Comparison of ENCODE assay signal across 9 cellular contexts in the genomic region with DNA sequence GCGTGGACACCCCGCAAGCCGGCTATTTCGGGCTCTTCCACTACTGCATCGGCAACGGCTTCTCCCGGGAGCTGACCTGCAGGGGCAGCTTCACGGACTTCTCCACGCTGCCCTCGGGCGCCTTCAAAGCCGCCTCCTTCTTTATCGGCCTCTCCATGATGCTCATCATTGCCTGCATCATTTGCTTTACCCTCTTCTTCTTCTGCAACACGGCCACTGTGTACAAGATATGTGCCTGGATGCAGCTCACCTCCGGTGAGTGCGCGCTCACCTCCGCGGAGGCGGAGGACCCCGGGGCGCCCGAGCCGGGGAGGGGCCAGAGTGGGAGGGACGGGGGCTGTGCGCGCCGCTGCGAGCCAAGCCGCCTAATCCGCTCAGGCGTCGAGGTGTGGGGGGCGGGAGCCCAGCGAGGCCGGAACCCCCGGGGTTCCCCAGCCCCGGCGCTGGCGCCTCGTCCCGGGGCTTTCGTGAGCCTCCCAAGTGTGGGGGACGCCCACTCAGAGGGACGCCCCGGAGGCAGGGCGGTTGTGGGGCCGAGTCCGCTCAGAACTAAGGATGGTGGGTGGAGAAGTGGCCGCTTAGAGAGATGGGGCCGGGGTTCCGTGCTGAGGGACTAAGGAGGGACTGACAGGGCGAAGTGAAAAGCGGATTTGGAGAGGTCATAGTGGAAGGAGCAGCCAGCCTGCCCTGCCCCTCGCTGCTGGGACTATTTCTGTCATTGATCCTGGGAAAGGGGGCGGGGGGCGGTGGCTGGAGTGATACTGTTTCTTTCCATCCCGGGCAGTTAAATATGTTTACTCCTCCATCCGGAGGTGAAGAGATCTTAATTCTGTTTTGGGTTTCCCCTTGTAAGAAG. TPM values are rescaled to one million over a fixed set of nuclear protein-coding genes. Genes with fewer than 3 reads are reported as not detected.
DNase-seq lines count a peak whose midpoint lies in the region; ATAC-seq and TF ChIP-seq lines count a peak whose summit lies in the region.
"Had no signal": no experiment of that assay in that cellular context is flagged by ENCODE, and none has a peak within 500 bp of the region (broad histone marks: within the 10 kb centered on the region; RNA-seq: fewer than 3 reads in every experiment).

No MANE protein-coding gene starts in this region.

- peaks cover 8% of the 10 kb centered on the region for H3K36me3 Mint-ChIP-seq in natural killer cell

- DNase-seq in DMS 273 treated with DMSO at 0.1 percent for 48 hours (lab: John Stamatoyannopoulos, UW) (peak; percentile 12), NCI-H146 treated with DMSO at 0.1 percent for 48 hours (lab: John Stamatoyannopoulos, UW; ENCODE audit: unreplicated experiment) (peak; percentile 10), ecto neural progenitor cell (ENCODE audit: low spot score) (peak; percentile 66), trophoblast cell (no peak), GM20000 (ENCODE audit: low spot score) (no peak), HK-2 (ENCODE audit: unreplicated experiment) (no peak), natural killer cell (no peak)
- no peak for DNase-seq in activated CD4-positive, alpha-beta T cell treated with anti-CD3 and anti-CD28 coated beads for 4 hours

- H3K4ac ChIP-seq in trophoblast cell (ENCODE audit: low read depth, low read length): no peak overlapping the region

- no peaks in the 10 kb centered on the region for H3K79me2 ChIP-seq in trophoblast cell (ENCODE audit: control insufficient read depth, insufficient read depth, low read length, poor library complexity)

- no peak overlapping the region for H2AK5ac ChIP-seq in trophoblast cell (ENCODE audit: low read length)

- peaks cover 34 to 36% of the 10 kb centered on the region in 2 donors for H3K27me3 Mint-ChIP-seq in natural killer cell (ENCODE audit: low read depth in 2 of 2)

- H3K4me1 ChIP-seq in trophoblast cell (ENCODE audit: control insufficient read depth in 1 of 2, insufficient read depth in 2 of 2, low read length in 2 of 2): peaks cover 7 to 9% of the 10 kb centered on the region in 2 experiments

- H2AFZ ChIP-seq in trophoblast cell (ENCODE audit: insufficient read depth, low read length, poor library complexity): peak overlapping the region; percentile 41

- no peak for TF ChIP-seq CTCF in GM20000 (IDR thresholded peaks at IDR 0.05; ENCODE audit: extremely low read depth, missing control alignments)
- TF ChIP-seq CTCF in natural killer cell (IDR thresholded peaks at IDR 0.05): no peak

- no peak overlapping the region for H3K4me3 ChIP-seq in trophoblast cell (ENCODE audit: low read depth, low read length)
- H3K4me3 ChIP-seq: lung had no signal

- no CpG with 5 or more reads among the region's 59 CpGs for WGBS in trophoblast cell (ENCODE audit: extremely low coverage, insufficient coverage, insufficient read length)

- H3K27ac ChIP-seq in trophoblast cell (ENCODE audit: low read depth, low read length): no peak overlapping the region

- no peak overlapping the region for H3K27ac Mint-ChIP-seq in natural killer cell

- no peak for ATAC-seq in natural killer cell

- intact Hi-C loops in natural killer cell (cut with micrococcal nuclease): no loop called here

- peaks cover 43% of the 10 kb centered on the region for H3K27me3 ChIP-seq in trophoblast cell (ENCODE audit: insufficient read depth, low read length)

- no peak overlapping the region for H4K8ac ChIP-seq in trophoblast cell (ENCODE audit: low read depth, low read length)

- no peak overlapping the region for H3K4me3 Mint-ChIP-seq in natural killer cell

- peak overlapping the region; percentile 56 for H3K4me2 ChIP-seq in trophoblast cell (ENCODE audit: low read length)

- H3K9ac ChIP-seq in trophoblast cell (ENCODE audit: low read length): no peak overlapping the region

- H4K91ac ChIP-seq in trophoblast cell (ENCODE audit: low read depth, low read length): no peak overlapping the region

- peak overlapping the region; percentile 43 for H4K12ac ChIP-seq in trophoblast cell (ENCODE audit: low read depth, low read length)

- H3K14ac ChIP-seq in trophoblast cell (ENCODE audit: low read length): no peak overlapping the region

- H3K4me1 Mint-ChIP-seq in natural killer cell: no peaks in the 10 kb centered on the region

- no peak overlapping the region for H2BK5ac ChIP-seq in trophoblast cell (ENCODE audit: low read depth, low read length, poor library complexity)

- H3K36me3 ChIP-seq in trophoblast cell (ENCODE audit: control insufficient read depth in 1 of 2, insufficient read depth in 2 of 2, low read length in 2 of 2): no peaks in the 10 kb centered on the region

- no peak overlapping the region for H3K18ac ChIP-seq in trophoblast cell (ENCODE audit: low read length)

- no peak overlapping the region for H2BK12ac ChIP-seq in trophoblast cell (ENCODE audit: low read length)

- no peak overlapping the region for H2BK120ac ChIP-seq in trophoblast cell (ENCODE audit: insufficient read depth, low read length, poor library complexity)

- no peaks in the 10 kb centered on the region for H3K9me3 Mint-ChIP-seq in natural killer cell

- no peaks in the 10 kb centered on the region for H3K9me3 ChIP-seq in trophoblast cell (ENCODE audit: insufficient read depth, low read depth, low read length)

- no peak overlapping the region for H3K23ac ChIP-seq in trophoblast cell (ENCODE audit: low read length)

- H3K79me1 ChIP-seq in trophoblast cell (ENCODE audit: low read length): no peaks in the 10 kb centered on the region

RNA-seq across cellular contexts. Expression of gene LHFPL3, which starts 0.8 kb away (rescaled TPM):
- polyA plus RNA-seq in trophoblast cell (2013): not detected in 2 replicates
- not detected for total RNA-seq in natural killer cell
- total RNA-seq: lung had no signal
- polyA plus RNA-seq: lung had no signal

Comparison
In these comparisons a context has a peak if more than half of its experiments do, and no peak if none do; other contexts are left out.
1. DNase-seq: peak in DMS 273 treated with DMSO at 0.1 percent for 48 hours (single experiment), NCI-H146 treated with DMSO at 0.1 percent for 48 hours (single experiment) and ecto neural progenitor cell (single experiment); none in trophoblast cell (0 of 2), GM20000 (single experiment), HK-2 (single experiment), activated CD4-positive, alpha-beta T cell treated with anti-CD3 and anti-CD28 coated beads for 4 hours (0 of 2) and natural killer cell (single experiment).